In the genomic region with DNA sequence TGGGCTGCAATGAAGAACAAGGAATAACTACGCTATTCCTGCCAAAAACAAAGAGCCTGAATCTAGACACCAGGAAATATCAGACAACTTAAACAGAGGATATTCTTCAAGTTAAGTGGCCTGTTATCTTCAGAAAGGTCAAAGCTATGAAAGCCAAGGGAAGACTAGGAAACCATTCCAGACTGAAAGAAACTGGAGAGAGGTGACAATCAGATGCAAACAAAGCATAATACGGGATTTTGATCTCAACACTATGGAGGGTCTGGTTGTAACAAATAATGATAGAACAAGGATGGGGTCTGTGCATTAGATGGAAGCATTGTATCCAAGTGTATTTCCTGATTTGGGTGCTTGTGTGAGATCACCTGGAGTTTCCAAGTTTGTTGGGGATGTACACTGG, we compare ENCODE assay signal across 13 cellular contexts. TPM values are rescaled to one million over a fixed set of nuclear protein-coding genes. Genes with fewer than 3 reads are reported as not detected.
DNase-seq lines count a peak whose midpoint lies in the region; ATAC-seq and TF ChIP-seq lines count a peak whose summit lies in the region.
"Had no signal": no experiment of that assay in that cellular context is flagged by ENCODE, and none has a peak within 500 bp of the region (broad histone marks: within the 10 kb centered on the region; RNA-seq: fewer than 3 reads in every experiment).

No MANE protein-coding gene starts in this region.

- no peak overlapping the region for H3K9ac ChIP-seq in GM23248

- H3K9me3 Mint-ChIP-seq in CD4-positive, alpha-beta memory T cell: peaks cover 0 to 3% (median 0%) of the 10 kb centered on the region in 8 donors
- no peaks in the 10 kb centered on the region for H3K9me3 Mint-ChIP-seq in activated T-helper 1 cell treated with anti-CD3 and anti-CD28 coated beads, Interleukin-12 subunit alpha, Interleukin-12 subunit beta, Interleukin-2, Interleukin-4 antibody, amounts not matched to agents 30 ng/mL and 10 ng/mL and 1 ng/mL, durations not matched to agents 14 hours and 24 hours and 36 hours
- H3K9me3 Mint-ChIP-seq in natural killer cell: no peaks in the 10 kb centered on the region

- H3K36me3 Mint-ChIP-seq in CD4-positive, alpha-beta memory T cell: peaks cover 6 to 32% of the 10 kb centered on the region in 2 donors
- peaks cover 10% of the 10 kb centered on the region for H3K36me3 Mint-ChIP-seq in activated T-helper 1 cell treated with anti-CD3 and anti-CD28 coated beads, Interleukin-12 subunit alpha, Interleukin-12 subunit beta, Interleukin-2, Interleukin-4 antibody, amounts not matched to agents 30 ng/mL and 10 ng/mL and 1 ng/mL, durations not matched to agents 14 hours and 24 hours and 36 hours (ENCODE audit: low read depth)
- no peaks in the 10 kb centered on the region for H3K36me3 Mint-ChIP-seq in natural killer cell

- H3K4me3 Mint-ChIP-seq in CD4-positive, alpha-beta memory T cell: peak overlapping the region in 6 of 8 donors; percentile 5 to 63 (median 32)
- peak overlapping the region; percentile 49 for H3K4me3 Mint-ChIP-seq in activated T-helper 1 cell treated with anti-CD3 and anti-CD28 coated beads, Interleukin-12 subunit alpha, Interleukin-12 subunit beta, Interleukin-2, Interleukin-4 antibody, amounts not matched to agents 30 ng/mL and 10 ng/mL and 1 ng/mL, durations not matched to agents 14 hours and 24 hours and 36 hours
- peak overlapping the region; percentile 47 for H3K4me3 Mint-ChIP-seq in natural killer cell

- 95 to 98% methylated on average over 2 of the region's 2 CpGs for WGBS in GM23248 (ENCODE audit: low coverage in 1 of 2, low lambda C conversion rate in 2 of 2, missing lambda C conversion rate in 2 of 2), 2 experiments

- H3K27me3 ChIP-seq in CD4-positive, alpha-beta memory T cell (ENCODE audit: insufficient read depth, low read length): no peaks in the 10 kb centered on the region
- H3K27me3 ChIP-seq in GM23248 (replicated peaks; ENCODE audit: insufficient read depth): no peaks in the 10 kb centered on the region

- H3K36me3 ChIP-seq in CD4-positive, alpha-beta memory T cell (ENCODE audit: insufficient read depth, low read length): peaks cover 6% of the 10 kb centered on the region
- H3K36me3 ChIP-seq in GM23248 (ENCODE audit: low read depth): peaks cover 17% of the 10 kb centered on the region

- H3K79me2 ChIP-seq in GM23248 (ENCODE audit: insufficient read depth): peaks cover 87% of the 10 kb centered on the region

- H3F3A ChIP-seq in GM23248 (ENCODE audit: insufficient read depth): peaks cover 6% of the 10 kb centered on the region; the same call in 1 of the 2 replicates

- no peak for DNase-seq in CD4-positive, alpha-beta memory T cell
- DNase-seq in GM23248 (no peak), natural killer cell (no peak), OCI-M2 (lab: John Stamatoyannopoulos, UW; ENCODE audit: unreplicated experiment) (no peak)
- no peak for DNase-seq in activated T-helper 1 cell treated with anti-CD3 and anti-CD28 coated beads, Interleukin-12 subunit alpha, Interleukin-12 subunit beta, Interleukin-2, Interleukin-4 antibody, amounts not matched to agents 30 ng/mL and 10 ng/mL and 1 ng/mL, durations not matched to agents 14 hours and 24 hours and 36 hours (ENCODE audit: low spot score)
- DNase-seq: effector memory CD4-positive, alpha-beta T cell; occipital lobe had no signal

- H3K4me2 ChIP-seq in GM23248 (ENCODE audit: unreplicated experiment): peak overlapping the region; percentile 21

- H3K4me3 ChIP-seq in CD4-positive, alpha-beta memory T cell (ENCODE audit: low read length in 2 of 2): no peak overlapping the region
- H3K4me3 ChIP-seq in GM23248: 0 out of 2 replicates have a peak overlapping the region, but pooled peaks have one; percentile 7
- H3K4me3 ChIP-seq: SK-N-MC, skin epidermis had no signal

- H3K27ac ChIP-seq in CD4-positive, alpha-beta memory T cell (ENCODE audit: low read depth, low read length): no peak overlapping the region
- H3K27ac ChIP-seq in GM23248: no peak overlapping the region
- H3K27ac ChIP-seq: SK-N-MC, skin epidermis, VCaP had no signal

- peaks cover 35% of the 10 kb centered on the region for H3K4me1 ChIP-seq in CD4-positive, alpha-beta memory T cell (ENCODE audit: insufficient read depth, low read length)
- H3K4me1 ChIP-seq in GM23248 (ENCODE audit: insufficient read depth): peaks cover 14% of the 10 kb centered on the region

- no peak overlapping the region for H2AFZ ChIP-seq in GM23248

- H3K27me3 Mint-ChIP-seq in CD4-positive, alpha-beta memory T cell: no peaks in the 10 kb centered on the region
- no peaks in the 10 kb centered on the region for H3K27me3 Mint-ChIP-seq in activated T-helper 1 cell treated with anti-CD3 and anti-CD28 coated beads, Interleukin-12 subunit alpha, Interleukin-12 subunit beta, Interleukin-2, Interleukin-4 antibody, amounts not matched to agents 30 ng/mL and 10 ng/mL and 1 ng/mL, durations not matched to agents 14 hours and 24 hours and 36 hours (ENCODE audit: insufficient read depth)
- H3K27me3 Mint-ChIP-seq in natural killer cell (ENCODE audit: low read depth in 2 of 2): no peaks in the 10 kb centered on the region

- intact Hi-C loops in CD4-positive, alpha-beta memory T cell (cut with micrococcal nuclease): no loop called here
- intact Hi-C loops in activated T-helper 1 cell treated with anti-CD3 and anti-CD28 coated beads, Interleukin-12 subunit alpha, Interleukin-12 subunit beta, Interleukin-2, Interleukin-4 antibody, amounts not matched to agents 30 ng/mL and 10 ng/mL and 1 ng/mL, durations not matched to agents 14 hours and 24 hours and 36 hours (cut with micrococcal nuclease): no loop called here
- intact Hi-C loops in natural killer cell (cut with micrococcal nuclease): no loop called here

- POLR2A ChIA-PET in CD4-positive, alpha-beta memory T cell (lab: Charles Lee; ENCODE audit: partially characterized antibody): interaction anchor here (1.7 kb wide), 1 partner anchor 51 kb away, joined by 4 read pairs; a partner anchor contains a TSS

- H3K9me2 ChIP-seq in GM23248 (ENCODE audit: insufficient read depth): no peaks in the 10 kb centered on the region

- peaks cover 30 to 59% (median 37%) of the 10 kb centered on the region in 4 donors for H3K4me1 Mint-ChIP-seq in CD4-positive, alpha-beta memory T cell
- H3K4me1 Mint-ChIP-seq in activated T-helper 1 cell treated with anti-CD3 and anti-CD28 coated beads, Interleukin-12 subunit alpha, Interleukin-12 subunit beta, Interleukin-2, Interleukin-4 antibody, amounts not matched to agents 30 ng/mL and 10 ng/mL and 1 ng/mL, durations not matched to agents 14 hours and 24 hours and 36 hours (ENCODE audit: low read depth): peaks cover 38% of the 10 kb centered on the region
- H3K4me1 Mint-ChIP-seq in natural killer cell: peaks cover 27 to 29% of the 10 kb centered on the region in 2 donors

- H4K20me1 ChIP-seq in GM23248 (ENCODE audit: insufficient read depth): peaks cover 6% of the 10 kb centered on the region

- no peak for ATAC-seq in natural killer cell
- ATAC-seq in HG03025 (IDR thresholded peaks at IDR 0.05; ENCODE audit: low FRiP score, unreplicated experiment): no peak
- no peak for ATAC-seq in GM21723 (IDR thresholded peaks at IDR 0.05; ENCODE audit: unreplicated experiment)
- no peak for ATAC-seq in HG02938 (IDR thresholded peaks at IDR 0.05; ENCODE audit: unreplicated experiment)

- CTCF ChIA-PET in CD4-positive, alpha-beta memory T cell (lab: Charles Lee; ENCODE audit: partially characterized antibody): no interaction called here

- H3K9me3 ChIP-seq in CD4-positive, alpha-beta memory T cell (ENCODE audit: control insufficient read depth in 1 of 2, low read length in 2 of 2): no peaks in the 10 kb centered on the region
- no peaks in the 10 kb centered on the region for H3K9me3 ChIP-seq in GM23248 (ENCODE audit: low read depth)

- TF ChIP-seq CTCF in natural killer cell (IDR thresholded peaks at IDR 0.05): no peak

- in situ Hi-C loops in GM23248 (cut with MboI): no loop called here

- H3K27ac Mint-ChIP-seq in CD4-positive, alpha-beta memory T cell: peak overlapping the region in 5 of 7 donors; percentile 31 to 96 (median 47)
- H3K27ac Mint-ChIP-seq in activated T-helper 1 cell treated with anti-CD3 and anti-CD28 coated beads, Interleukin-12 subunit alpha, Interleukin-12 subunit beta, Interleukin-2, Interleukin-4 antibody, amounts not matched to agents 30 ng/mL and 10 ng/mL and 1 ng/mL, durations not matched to agents 14 hours and 24 hours and 36 hours: no peak overlapping the region
- H3K27ac Mint-ChIP-seq in natural killer cell: peak overlapping the region; percentile 37 to 96

RNA-seq across cellular contexts. Expression of a gene that starts 2.7 kb away (rescaled TPM):
- 100 to 1,000 TPM in 1 of 2 experiments, 10 to 100 TPM in 1; 98.7 to 116 TPM for total RNA-seq in CD4-positive, alpha-beta memory T cell
- 10 to 100 TPM; 30.5 to 59.8 TPM for polyA plus RNA-seq in CD4-positive, alpha-beta memory T cell
- total RNA-seq in GM23248 (2014; rRNA removed; shearing (Covaris generic)): 141 and 151 TPM in 2 replicates
- polyA plus RNA-seq in GM23248 (2016; fragmentation: Nextera tagmentation; extraction: Ambion mirVana): 167 and 169 TPM in 2 replicates
- 176 and 188 TPM in 2 replicates for total RNA-seq in activated T-helper 1 cell treated with anti-CD3 and anti-CD28 coated beads, Interleukin-12 subunit alpha, Interleukin-12 subunit beta, Interleukin-2, Interleukin-4 antibody, amounts not matched to agents 30 ng/mL and 10 ng/mL and 1 ng/mL, durations not matched to agents 14 hours and 24 hours and 36 hours
- 10 to 100 TPM; 46.8 to 61.2 (median 47.4) TPM for total RNA-seq in natural killer cell

RNA-seq across cellular contexts. Expression of a gene that starts 45.9 kb away (rescaled TPM):
- 10 to 100 TPM; 11.4 to 14.1 TPM for total RNA-seq in CD4-positive, alpha-beta memory T cell
- polyA plus RNA-seq in CD4-positive, alpha-beta memory T cell: 10 to 100 TPM; 11.2 to 15.9 TPM
- 25.1 and 36.7 TPM in 2 replicates for total RNA-seq in GM23248 (2014; rRNA removed; shearing (Covaris generic))
- 12.0 and 12.2 TPM in 2 replicates for polyA plus RNA-seq in GM23248 (2016; fragmentation: Nextera tagmentation; extraction: Ambion mirVana)
- total RNA-seq in activated T-helper 1 cell treated with anti-CD3 and anti-CD28 coated beads, Interleukin-12 subunit alpha, Interleukin-12 subunit beta, Interleukin-2, Interleukin-4 antibody, amounts not matched to agents 30 ng/mL and 10 ng/mL and 1 ng/mL, durations not matched to agents 14 hours and 24 hours and 36 hours: 27.0 and 28.2 TPM in 2 replicates
- total RNA-seq in natural killer cell: 10 to 100 TPM in 1 of 3 donors, 1 to 10 TPM in 2; 8.8 to 11.6 (median 8.9) TPM

RNA-seq across cellular contexts. Expression of a gene that starts 50.3 kb away (rescaled TPM):
- 10 to 100 TPM; 46.0 to 48.5 TPM for total RNA-seq in CD4-positive, alpha-beta memory T cell
- 10 to 100 TPM; 72.4 to 88.8 TPM for polyA plus RNA-seq in CD4-positive, alpha-beta memory T cell
- 93.3 and 98.5 TPM in 2 replicates for total RNA-seq in GM23248 (2014; rRNA removed; shearing (Covaris generic))
- polyA plus RNA-seq in GM23248 (2016; fragmentation: Nextera tagmentation; extraction: Ambion mirVana): 67.0 and 67.1 TPM in 2 replicates
- 72.8 and 74.7 TPM in 2 replicates for total RNA-seq in activated T-helper 1 cell treated with anti-CD3 and anti-CD28 coated beads, Interleukin-12 subunit alpha, Interleukin-12 subunit beta, Interleukin-2, Interleukin-4 antibody, amounts not matched to agents 30 ng/mL and 10 ng/mL and 1 ng/mL, durations not matched to agents 14 hours and 24 hours and 36 hours
- total RNA-seq in natural killer cell: 10 to 100 TPM; 27.5 to 35.0 (median 34.0) TPM
